Comparison of ENCODE assay signal across 1 cellular context in the genomic region with DNA sequence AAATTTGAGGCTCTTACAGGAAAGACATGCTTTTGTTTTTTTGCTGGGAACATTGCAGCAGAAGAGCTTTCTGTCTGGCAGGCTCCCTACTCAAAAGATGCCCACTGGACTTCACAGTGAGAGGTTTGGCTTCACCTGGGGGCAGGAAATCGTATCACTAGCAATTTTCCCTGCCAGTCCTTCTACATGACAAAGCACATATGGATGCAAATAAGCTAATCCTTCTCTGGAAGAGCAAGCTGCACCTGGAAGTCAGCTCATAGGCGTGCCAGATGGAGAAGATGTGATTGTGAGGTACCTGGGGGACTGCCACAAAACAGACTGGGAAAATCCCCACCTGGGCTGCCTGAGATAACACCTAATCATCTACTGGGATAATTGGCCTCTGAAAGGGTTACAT.
TF ChIP-seq lines count a peak whose summit lies in the region.

No MANE protein-coding gene starts in this region.

TF ChIP-seq in H1, 55 proteins besides CTCF, POLR2A, EP300 and RAD21 (continued from another document):
- TF ChIP-seq GTF2F1 (IDR thresholded peaks at IDR 0.05; ENCODE audit: borderline replicate concordance, low read depth, low read length) (no peak), ASH2L (IDR thresholded peaks at IDR 0.05; ENCODE audit: low read length) (no peak)
